Comparison of ENCODE assay signal across 15 cellular contexts in genomic region chr20:37520417-37520751, GRCh38. TPM values are rescaled to one million over a fixed set of nuclear protein-coding genes. Genes with fewer than 3 reads are reported as not detected.
DNase-seq lines count a peak whose midpoint lies in the region; ATAC-seq, FAIRE-seq and TF ChIP-seq lines count a peak whose summit lies in the region.
"Had no signal": no experiment of that assay in that cellular context is flagged by ENCODE, and none has a peak within 500 bp of the region (broad histone marks: within the 10 kb centered on the region; RNA-seq: fewer than 3 reads in every experiment).

No MANE protein-coding gene starts in this region.

- peak overlapping the region; percentile 45 for H3K4me2 ChIP-seq in mesendoderm (ENCODE audit: low read length)

- no peak overlapping the region for H3K27ac Mint-ChIP-seq in activated T-cell treated with anti-CD3 and anti-CD28 coated beads, Interleukin-2, amount 50 U/mL, for 24 hours
- H3K27ac Mint-ChIP-seq in stimulated activated naive CD8-positive, alpha-beta T cell treated with anti-CD3 and anti-CD28 coated beads, Interleukin-15, amount 100 ng/mL, for 72 hours: no peak overlapping the region

- H2AK5ac ChIP-seq in mesendoderm (ENCODE audit: low read length): no peak overlapping the region

- H3K36me3 ChIP-seq in mesendoderm (ENCODE audit: control insufficient read depth, insufficient read depth, low read length) (no peaks in the 10 kb centered on the region), pancreas (peaks cover 0 to 7% (median 0%) of the 10 kb centered on the region in 3 donors)

- DNase-seq in activated T-cell treated with anti-CD3 and anti-CD28 coated beads, Interleukin-2, amount 50 U/mL, for 24 hours: no peak
- no peak for DNase-seq in activated T-cell treated with anti-CD3 and anti-CD28 coated beads, Interleukin-2, amount 50 U/mL, for 1 hour
- no peak for DNase-seq in mesendoderm
- DNase-seq in stimulated activated naive CD8-positive, alpha-beta T cell treated with anti-CD3 and anti-CD28 coated beads, Interleukin-15, amount 100 ng/mL, for 72 hours: no peak
- DNase-seq in occipital lobe (lab: John Stamatoyannopoulos, UW): no peak
- no peak for DNase-seq in pancreas
- DNase-seq: activated gamma-delta T cell; colonic mucosa; NCI-H1436 treated with DMSO at 0.1 percent for 48 hours; SHP77; stimulated activated CD8-positive, alpha-beta memory T cell treated with anti-CD3 and anti-CD28 coated beads, Interleukin-4, amount 100 ng/mL, for 48 hours had no signal

- H2BK5ac ChIP-seq in mesendoderm (ENCODE audit: low read length): no peak overlapping the region

- no peaks in the 10 kb centered on the region for H3K27me3 Mint-ChIP-seq in activated T-cell treated with anti-CD3 and anti-CD28 coated beads, Interleukin-2, amount 50 U/mL, for 24 hours
- H3K27me3 Mint-ChIP-seq in stimulated activated naive CD8-positive, alpha-beta T cell treated with anti-CD3 and anti-CD28 coated beads, Interleukin-15, amount 100 ng/mL, for 72 hours: no peaks in the 10 kb centered on the region

- H3K4me3 ChIP-seq in mesendoderm (ENCODE audit: low read length): no peak overlapping the region
- no peak overlapping the region for H3K4me3 ChIP-seq in pancreas
- H3K4me3 ChIP-seq: colonic mucosa had no signal

- H3K36me3 Mint-ChIP-seq in activated T-cell treated with anti-CD3 and anti-CD28 coated beads, Interleukin-2, amount 50 U/mL, for 24 hours (ENCODE audit: low read depth): peaks cover 58% of the 10 kb centered on the region

- peaks cover 48% of the 10 kb centered on the region for H3K79me1 ChIP-seq in mesendoderm (ENCODE audit: low read length)

- no peak overlapping the region for H3K23ac ChIP-seq in mesendoderm (ENCODE audit: low read length)

- H2BK15ac ChIP-seq in mesendoderm (replicated peaks; ENCODE audit: low read depth): no peak overlapping the region

- H3K27ac ChIP-seq in angular gyrus (ENCODE audit: low read depth, low read length) (peak overlapping the region; percentile 20), mesendoderm (ENCODE audit: low read depth, low read length) (no peak overlapping the region), pancreas (no peak overlapping the region)
- H3K27ac ChIP-seq: colonic mucosa, neutrophil had no signal

- H3K4me1 ChIP-seq in mesendoderm (ENCODE audit: control insufficient read depth, low read depth, low read length) (peaks cover 11% of the 10 kb centered on the region), pancreas (peaks cover 0 to under 1% (median 0%) of the 10 kb centered on the region in 3 donors)

- peak overlapping the region; percentile 70 for H3K4me3 Mint-ChIP-seq in activated T-cell treated with anti-CD3 and anti-CD28 coated beads, Interleukin-2, amount 50 U/mL, for 24 hours
- peak overlapping the region; percentile 17 to 86 for H3K4me3 Mint-ChIP-seq in stimulated activated naive CD8-positive, alpha-beta T cell treated with anti-CD3 and anti-CD28 coated beads, Interleukin-15, amount 100 ng/mL, for 72 hours

- no CpG with 5 or more reads among the region's 18 CpGs for WGBS in mesendoderm (ENCODE audit: extremely low coverage, insufficient coverage, low lambda C conversion rate)
- 94 to 97% methylated on average over 18 of the region's 18 CpGs for WGBS in pancreas, 2 donors

- no peak overlapping the region for H3K4ac ChIP-seq in mesendoderm (ENCODE audit: low read depth, low read length)

- H4K8ac ChIP-seq in mesendoderm (ENCODE audit: low read depth, low read length): no peak overlapping the region

- intact Hi-C loops in pancreas (cut with DNase I): loop anchor here in 1 of 3 donors (10.0 kb wide), 1 partner anchor 126 kb away; no protein-coding TSS in a partner anchor

- no peak overlapping the region for H4K5ac ChIP-seq in mesendoderm (ENCODE audit: low read length)

- H3K56ac ChIP-seq in mesendoderm (ENCODE audit: low read length): peak overlapping the region; percentile 54

- H2BK120ac ChIP-seq in mesendoderm (ENCODE audit: low read depth, low read length): no peak overlapping the region

- no peak for ATAC-seq in stimulated activated naive CD8-positive, alpha-beta T cell treated with anti-CD3 and anti-CD28 coated beads, Interleukin-15, amount 100 ng/mL, for 72 hours
- no peak for ATAC-seq in HG03108 (IDR thresholded peaks at IDR 0.05; ENCODE audit: unreplicated experiment)
- no peak for ATAC-seq in pancreas

- no peak overlapping the region for H3K18ac ChIP-seq in mesendoderm (ENCODE audit: low read length)

- H3K27me3 ChIP-seq in mesendoderm (ENCODE audit: insufficient read depth, low read length, poor library complexity): no peaks in the 10 kb centered on the region
- H3K27me3 ChIP-seq in pancreas: no peaks in the 10 kb centered on the region
- H3K27me3 ChIP-seq: colonic mucosa had no signal

- peaks cover 77% of the 10 kb centered on the region for H3K79me2 ChIP-seq in mesendoderm (ENCODE audit: control insufficient read depth, insufficient read depth, low read length)

- peak overlapping the region; percentile 54 for H3K9ac ChIP-seq in mesendoderm (ENCODE audit: low read length)

- no peaks in the 10 kb centered on the region for H3K9me3 ChIP-seq in pancreas
- H3K9me3 ChIP-seq: colonic mucosa had no signal

- peaks cover 52% of the 10 kb centered on the region for H3K4me1 Mint-ChIP-seq in activated T-cell treated with anti-CD3 and anti-CD28 coated beads, Interleukin-2, amount 50 U/mL, for 24 hours (ENCODE audit: low read depth)
- peaks cover 54% of the 10 kb centered on the region for H3K4me1 Mint-ChIP-seq in stimulated activated naive CD8-positive, alpha-beta T cell treated with anti-CD3 and anti-CD28 coated beads, Interleukin-15, amount 100 ng/mL, for 72 hours

- H3K9me3 Mint-ChIP-seq in activated T-cell treated with anti-CD3 and anti-CD28 coated beads, Interleukin-2, amount 50 U/mL, for 24 hours: no peaks in the 10 kb centered on the region
- no peaks in the 10 kb centered on the region for H3K9me3 Mint-ChIP-seq in stimulated activated naive CD8-positive, alpha-beta T cell treated with anti-CD3 and anti-CD28 coated beads, Interleukin-15, amount 100 ng/mL, for 72 hours

- no peak for FAIRE-seq in pancreas (lab: Jason Lieb, UNC)
- FAIRE-seq: keratinocyte had no signal

- TF ChIP-seq CTCF in pancreas (IDR thresholded peaks at IDR 0.05): no peak

RNA-seq across cellular contexts. Expression of gene NNAT, which starts 0.7 kb away (rescaled TPM):
- polyA plus RNA-seq in mesendoderm (2013, experiment 1 of 2): 32.8 TPM
- polyA plus RNA-seq in mesendoderm (2013, experiment 2 of 2): 33.5 TPM
- total RNA-seq in occipital lobe: 251 TPM
- total RNA-seq in pancreas: 1 to 10 TPM in 1 of 6 donors, under 1 TPM in 1, not detected in 4; 0.31 to 1.0 TPM
- polyA plus RNA-seq in pancreas: under 1 TPM; 0.34 to 0.92 TPM

RNA-seq across cellular contexts. Expression of gene BLCAP, which starts 7.3 kb away (rescaled TPM):
- polyA plus RNA-seq in mesendoderm (2013, experiment 1 of 2): 40.6 TPM
- 39.4 TPM for polyA plus RNA-seq in mesendoderm (2013, experiment 2 of 2)
- 67.7 TPM for total RNA-seq in occipital lobe
- 10 to 100 TPM; 14.6 to 27.9 (median 16.9) TPM for total RNA-seq in pancreas
- polyA plus RNA-seq in pancreas: 10 to 100 TPM; 21.1 to 35.3 TPM

Comparison
In these comparisons a context has a peak if more than half of its experiments do, and no peak if none do; other contexts are left out.
1. RNA of gene NNAT, which starts 0.7 kb away (total RNA-seq): 251 TPM in occipital lobe (single experiment); 0.31 to 1.0 TPM in pancreas; every median in the first group is over 100 times any median in the second.